ENCODE assay signal across 19 cellular contexts in genomic region chr9:131619680-131620079, GRCh38.
"Had no signal": no experiment of that assay in that cellular context is flagged by ENCODE, and none has a peak within 500 bp of the region (broad histone marks: within the 10 kb centered on the region; RNA-seq: fewer than 3 reads in every experiment).

No MANE protein-coding gene starts in this region.

- H3K27ac Mint-ChIP-seq: activated naive CD4-positive, alpha-beta T cell treated with anti-CD3 and anti-CD28 coated beads, Interleukin-2, amount 50 U/mL, for 24 hours; nephron progenitor cell; progenitor cell of endocrine pancreas had no signal

- DNase-seq: activated CD4-positive, alpha-beta T cell treated with anti-CD3 and anti-CD28 coated beads, Interleukin-2, amount 50 U/mL, for 1 hour; activated CD4-positive, CD25-positive, alpha-beta regulatory T cell; activated effector memory CD4-positive, alpha-beta T cell treated with Interleukin-2 at 50 U/mL for 16 hours; colonic mucosa; esophagus squamous epithelium; hippocampal formation; mesendoderm; nephron progenitor cell; occipital lobe; stimulated activated CD4-positive, alpha-beta T cell treated with anti-CD3 and anti-CD28 coated beads, Interleukin-2, amount 100 ng/mL, for 48 hours; stimulated activated naive CD4-positive, alpha-beta T cell treated with Interleukin-2 at 50 U/mL for 16 hours; substantia nigra; transverse colon had no signal

- H3K27me3 ChIP-seq: colonic mucosa, esophagus squamous epithelium, right atrium auricular region, transverse colon, vagina had no signal

- H3K4me3 Mint-ChIP-seq: activated naive CD4-positive, alpha-beta T cell treated with anti-CD3 and anti-CD28 coated beads, Interleukin-2, amount 50 U/mL, for 24 hours; nephron progenitor cell; T-helper 2 cell treated with Interferon-gamma antibody and Interleukin-4, amounts not matched to agents 5 μg/mL and 100 μg/mL, for 36 hours had no signal

- FAIRE-seq: kidney had no signal

- H3K4me1 ChIP-seq: colonic mucosa had no signal

- H3K9me3 ChIP-seq: colonic mucosa, esophagus squamous epithelium, right atrium auricular region, transverse colon, vagina had no signal

- H3K9me3 Mint-ChIP-seq: activated naive CD4-positive, alpha-beta T cell treated with anti-CD3 and anti-CD28 coated beads, Interleukin-2, amount 50 U/mL, for 24 hours; nephron progenitor cell; T-helper 2 cell treated with Interferon-gamma antibody and Interleukin-4, amounts not matched to agents 5 μg/mL and 100 μg/mL, for 36 hours had no signal

- H3K4me3 ChIP-seq: colonic mucosa, esophagus squamous epithelium, right atrium auricular region, transverse colon, vagina had no signal

- H3K27ac ChIP-seq: colonic mucosa, esophagus squamous epithelium, right atrium auricular region, transverse colon, vagina had no signal

- H3K27me3 Mint-ChIP-seq: activated naive CD4-positive, alpha-beta T cell treated with anti-CD3 and anti-CD28 coated beads, Interleukin-2, amount 50 U/mL, for 24 hours; progenitor cell of endocrine pancreas had no signal
